Comparison of ENCODE assay signal across 23 cellular contexts in genomic region chr14:78070344-78070743, GRCh38.
DNase-seq lines count a peak whose midpoint lies in the region; ATAC-seq, FAIRE-seq and TF ChIP-seq lines count a peak whose summit lies in the region.
"Had no signal": no experiment of that assay in that cellular context is flagged by ENCODE, and none has a peak within 500 bp of the region (broad histone marks: within the 10 kb centered on the region; RNA-seq: fewer than 3 reads in every experiment).

No MANE protein-coding gene starts in this region.

- TF ChIP-seq CTCF in H1 (IDR thresholded peaks at IDR 0.05; ENCODE audit: control extremely low read depth in 1 of 3, insufficient read depth in 1 of 3, low read depth in 1 of 3, low read length in 3 of 3) (no peak), upper lobe of left lung (IDR thresholded peaks at IDR 0.05) (no peak)

- FAIRE-seq in H1 (lab: Jason Lieb, UNC) = no peak
- FAIRE-seq: A204.1, D721Med, GM12878, GM12892, GM18507 had no signal

- no peak overlapping the region for H3K23ac ChIP-seq in H1 (ENCODE audit: insufficient read length)

- no peak overlapping the region for H3K4me2 ChIP-seq in H1 (ENCODE audit: insufficient read depth in 1 of 2, low read depth in 2 of 2, low read length in 2 of 2)
- H3K4me2 ChIP-seq: BLaER1 treated with 17β-estradiol and CSF1 and Interleukin-3, amounts not matched to agents 10 nM and 100 nM had no signal

- no peaks in the 10 kb centered on the region for H3K23me2 ChIP-seq in H1 (ENCODE audit: low read depth, low read length)

- no peak overlapping the region for H3K14ac ChIP-seq in H1 (ENCODE audit: insufficient read length)

- no peak overlapping the region for H2AK5ac ChIP-seq in H1 (ENCODE audit: low read depth, low read length)

- no peaks in the 10 kb centered on the region for H3K27me3 ChIP-seq in H1 (replicated peaks in 1 of 4; ENCODE audit: control insufficient read depth in 3 of 4, extremely low read depth in 1 of 4, insufficient read depth in 3 of 4, low read length in 3 of 4)
- H3K27me3 ChIP-seq in upper lobe of left lung = no peaks in the 10 kb centered on the region
- H3K27me3 ChIP-seq: BLaER1 treated with 17β-estradiol and CSF1 and Interleukin-3, amounts not matched to agents 10 nM and 100 nM had no signal

- H2BK15ac ChIP-seq in H1 (ENCODE audit: low read length) = no peak overlapping the region

- no peak overlapping the region for H2BK20ac ChIP-seq in H1 (ENCODE audit: low read length)

- no peak for TF ChIP-seq EP300 in H1 (IDR thresholded peaks at IDR 0.05; ENCODE audit: borderline replicate concordance in 1 of 2, low read depth in 2 of 2, low read length in 2 of 2)
- no peak for TF ChIP-seq EP300 in upper lobe of left lung (IDR thresholded peaks at IDR 0.05)

- POLR2A ChIA-PET in H1 (lab: Charles Lee; ENCODE audit: partially characterized antibody) = no interaction called here

- CTCF ChIA-PET in H1 (lab: Charles Lee; ENCODE audit: partially characterized antibody) = interaction anchor here (0.6 kb wide), 1 partner anchor 44 kb away, joined by 4 read pairs; no protein-coding TSS in a partner anchor

- H3K79me1 ChIP-seq in H1 (ENCODE audit: low read depth, low read length) = no peaks in the 10 kb centered on the region

- H3K56ac ChIP-seq in H1 (replicated peaks; ENCODE audit: insufficient read length, low read depth, low read length) = no peak overlapping the region

- no peak overlapping the region for H3K4ac ChIP-seq in H1 (replicated peaks; ENCODE audit: insufficient read length, low read depth, low read length)

- H4K91ac ChIP-seq in H1 (replicated peaks; ENCODE audit: insufficient read length, low read length) = no peak overlapping the region

- no peaks in the 10 kb centered on the region for H4K20me1 ChIP-seq in H1 (replicated peaks in 1 of 2; ENCODE audit: control insufficient read depth in 1 of 2, insufficient read depth in 2 of 2, low read length in 2 of 2)
- H4K20me1 ChIP-seq: BLaER1 treated with 17β-estradiol and CSF1 and Interleukin-3, amounts not matched to agents 10 nM and 100 nM had no signal

- no peak overlapping the region for H3K4me3 ChIP-seq in Jurkat, Clone E6-1 (ENCODE audit: low read length)
- H3K4me3 ChIP-seq in H1 (ENCODE audit: extremely low read depth in 1 of 4, insufficient read depth in 2 of 4, low read depth in 3 of 4, low read length in 4 of 4) (no peak overlapping the region), upper lobe of left lung (no peak overlapping the region)
- H3K4me3 ChIP-seq: BLaER1 treated with 17β-estradiol and CSF1 and Interleukin-3, amounts not matched to agents 10 nM and 100 nM; GM12878 had no signal

- no peak overlapping the region for H2BK12ac ChIP-seq in H1 (ENCODE audit: low read depth, low read length)

- H3K18ac ChIP-seq in H1 (ENCODE audit: extremely low read depth, low read length) = no peak overlapping the region

- peak; percentile 9 for DNase-seq in Jurkat, Clone E6-1 (ENCODE audit: low read depth, low spot score)
- no peak for DNase-seq in H1 (ENCODE audit: low read depth in 1 of 2, low spot score in 2 of 2)
- peak; percentile 12 for DNase-seq in islet precursor cell
- DNase-seq in upper lobe of left lung = no peak
- DNase-seq in kidney tubule cell (ENCODE audit: low spot score) = no peak
- DNase-seq in AML-193 (lab: John Stamatoyannopoulos, UW) = no peak
- DNase-seq: 8988T; ACHN; Caco-2; Calu3; CD4-positive, alpha-beta T cell; CD8-positive, alpha-beta T cell; DMS79 treated with DMSO at 0.1 percent for 48 hours; EL; GDM1 had no signal

- no peaks in the 10 kb centered on the region for H3K36me3 ChIP-seq in H1 (ENCODE audit: control insufficient read depth in 2 of 4, insufficient read depth in 4 of 4, low read length in 3 of 4)
- no peaks in the 10 kb centered on the region for H3K36me3 ChIP-seq in upper lobe of left lung
- H3K36me3 ChIP-seq: BLaER1 treated with 17β-estradiol and CSF1 and Interleukin-3, amounts not matched to agents 10 nM and 100 nM had no signal

- H4K5ac ChIP-seq in H1 (ENCODE audit: insufficient read length, low read depth, low read length) = no peak overlapping the region

- no peak overlapping the region for H2BK120ac ChIP-seq in H1 (replicated peaks; ENCODE audit: low read depth, low read length)

- no peaks in the 10 kb centered on the region for H3K79me2 ChIP-seq in H1 (ENCODE audit: control insufficient read depth in 1 of 2, insufficient read depth in 2 of 2, low read length in 2 of 2)

- no peak overlapping the region for H3K9ac ChIP-seq in H1 (replicated peaks in 1 of 4; ENCODE audit: extremely low read depth in 1 of 4, low read depth in 3 of 4, low read length in 3 of 4)
- H3K9ac ChIP-seq: BLaER1 treated with 17β-estradiol and CSF1 and Interleukin-3, amounts not matched to agents 10 nM and 100 nM had no signal

- TF ChIP-seq POLR2A in H1 (IDR thresholded peaks at IDR 0.05; ENCODE audit: control extremely low read depth in 1 of 2, low read depth in 2 of 2, low read length in 2 of 2) (no peak), upper lobe of left lung (IDR thresholded peaks at IDR 0.05) (no peak)

- no peaks in the 10 kb centered on the region for H3K4me1 ChIP-seq in H1 (replicated peaks in 1 of 4; ENCODE audit: control insufficient read depth in 3 of 4, insufficient read depth in 4 of 4, low read length in 3 of 4)
- H3K4me1 ChIP-seq in upper lobe of left lung = no peaks in the 10 kb centered on the region
- H3K4me1 ChIP-seq: BLaER1 treated with 17β-estradiol and CSF1 and Interleukin-3, amounts not matched to agents 10 nM and 100 nM; Caco-2 had no signal

- H4K8ac ChIP-seq in H1 (ENCODE audit: extremely low read depth, insufficient read depth, low read length) = no peak overlapping the region

- H2AFZ ChIP-seq in H1 (ENCODE audit: low read length) = 0 out of 2 replicates have a peak overlapping the region, but pooled peaks have one; percentile 23

- 92% methylated on average over 1 of the region's 1 CpG; no CpG with 5 or more reads in 1 of the 2 experiments for WGBS in H1 (ENCODE audit: extremely low coverage in 1 of 2, insufficient coverage in 1 of 2, insufficient read length in 1 of 2, insufficient replicate concordance in 2 of 2, low coverage in 1 of 2, low lambda C conversion rate in 2 of 2, missing lambda C conversion rate in 1 of 2), 2 experiments
- WGBS in upper lobe of left lung, 2 donors = 63 to 64% methylated on average over 1 of the region's 1 CpG

- H2BK5ac ChIP-seq in H1 (ENCODE audit: low read depth, low read length) = no peak overlapping the region

- H3K27ac ChIP-seq in H1 (ENCODE audit: low read depth, low read length) (no peak overlapping the region), upper lobe of left lung (no peak overlapping the region)
- H3K27ac ChIP-seq: BLaER1 treated with 17β-estradiol and CSF1 and Interleukin-3, amounts not matched to agents 10 nM and 100 nM; C4-2B had no signal

- H3K9me3 ChIP-seq in H1 (ENCODE audit: insufficient read depth in 2 of 2, low read depth in 1 of 2, low read length in 1 of 2) = no peaks in the 10 kb centered on the region
- no peaks in the 10 kb centered on the region for H3K9me3 ChIP-seq in upper lobe of left lung
- H3K9me3 ChIP-seq: BLaER1 treated with 17β-estradiol and CSF1 and Interleukin-3, amounts not matched to agents 10 nM and 100 nM; Caco-2 had no signal

- TF ChIP-seq RAD21 in H1 (IDR thresholded peaks at IDR 0.05 in 1 of 2, conservative IDR thresholded peaks at IDR 0.05 in 1 of 2; ENCODE audit: low read depth in 2 of 2, low read length in 2 of 2) = no peak

- no peak for ATAC-seq in HG02938 (IDR thresholded peaks at IDR 0.05; ENCODE audit: unreplicated experiment)
- ATAC-seq in upper lobe of left lung (ENCODE audit: low FRiP score in 2 of 2) = no peak
- ATAC-seq: CD8-positive, alpha-beta T cell; GM12878 had no signal

TF ChIP-seq in H1, 55 proteins besides CTCF, POLR2A, EP300 and RAD21:
- no peak for TF ChIP-seq CTBP2 (IDR thresholded peaks at IDR 0.05; ENCODE audit: borderline replicate concordance, insufficient read depth, insufficient read length, low read length)
- TF ChIP-seq MAX (IDR thresholded peaks at IDR 0.05) = no peak
- no peak for TF ChIP-seq PHF8 (conservative IDR thresholded peaks at IDR 0.05; ENCODE audit: low read depth, low read length)
- TF ChIP-seq CHD2 (IDR thresholded peaks at IDR 0.05; ENCODE audit: low read length) = no peak
- no peak for TF ChIP-seq SP4 (IDR thresholded peaks at IDR 0.05; ENCODE audit: low read length)
- no peak for TF ChIP-seq CBX5 (IDR thresholded peaks at IDR 0.05; ENCODE audit: low read depth, low read length)
- no peak for TF ChIP-seq ASH2L (IDR thresholded peaks at IDR 0.05; ENCODE audit: low read length)
- TF ChIP-seq GTF2F1 (IDR thresholded peaks at IDR 0.05; ENCODE audit: borderline replicate concordance, low read depth, low read length) = no peak
- TF ChIP-seq BRCA1 (IDR thresholded peaks at IDR 0.05; ENCODE audit: low read depth, low read length) = no peak
- no peak for TF ChIP-seq TBP (IDR thresholded peaks at IDR 0.05; ENCODE audit: low read depth, low read length)
- no peak for TF ChIP-seq KDM4A (IDR thresholded peaks at IDR 0.05; ENCODE audit: low read depth, low read length, severe bottlenecking)
- no peak for TF ChIP-seq KDM1A (IDR thresholded peaks at IDR 0.05; ENCODE audit: borderline replicate concordance, low read length)
- TF ChIP-seq ZNF274 (IDR thresholded peaks at IDR 0.05; ENCODE audit: borderline replicate concordance, extremely low read depth, low read length) = no peak
- TF ChIP-seq GABPA (IDR thresholded peaks at IDR 0.05; ENCODE audit: borderline replicate concordance, insufficient read depth, low read length) = no peak
- no peak for TF ChIP-seq NANOG (IDR thresholded peaks at IDR 0.05; ENCODE audit: insufficient read depth, low read depth, low read length, poor library complexity, severe bottlenecking)

Comparison
In these comparisons a context has a peak if more than half of its experiments do, and no peak if none do; other contexts are left out.
1. DNase-seq: peak in Jurkat, Clone E6-1 (single experiment) and islet precursor cell (single experiment); none in H1 (0 of 2), upper lobe of left lung (0 of 2), kidney tubule cell (single experiment) and AML-193 (0 of 2).